ENCODE assay signal across 16 cellular contexts in genomic region chr2:99512081-99512480, GRCh38. TPM values are rescaled to one million over a fixed set of nuclear protein-coding genes. Genes with fewer than 3 reads are reported as not detected.
DNase-seq lines count a peak whose midpoint lies in the region; ATAC-seq and TF ChIP-seq lines count a peak whose summit lies in the region.
"Had no signal": no experiment of that assay in that cellular context is flagged by ENCODE, and none has a peak within 500 bp of the region (broad histone marks: within the 10 kb centered on the region; RNA-seq: fewer than 3 reads in every experiment).

No MANE protein-coding gene starts in this region.

- no peaks in the 10 kb centered on the region for H3F3A ChIP-seq in SK-N-SH (replicated peaks; ENCODE audit: insufficient read depth)

- no peak overlapping the region for H2BK12ac ChIP-seq in H9 (ENCODE audit: insufficient read length, low read depth, low read length)

- TF ChIP-seq EP300 in SK-N-SH (IDR thresholded peaks at IDR 0.05; ENCODE audit: borderline replicate concordance in 1 of 2, low read depth in 1 of 2, low read length in 1 of 2): no peak

- no peak overlapping the region for H3K27ac Mint-ChIP-seq in H9
- no peak overlapping the region for H3K27ac Mint-ChIP-seq in activated T-helper 1 cell treated with anti-CD3 and anti-CD28 coated beads, Interleukin-12 subunit alpha, Interleukin-12 subunit beta, Interleukin-2, Interleukin-4 antibody, amounts not matched to agents 30 ng/mL and 10 ng/mL and 1 ng/mL, durations not matched to agents 14 hours and 24 hours and 36 hours

- no peak overlapping the region for H2BK20ac ChIP-seq in H9 (ENCODE audit: low read depth, low read length, poor library complexity, severe bottlenecking)

- H2AFZ ChIP-seq in SK-N-SH (ENCODE audit: low read depth) (no peak overlapping the region), H9 (ENCODE audit: low read length) (no peak overlapping the region)

- TF ChIP-seq RAD21 in SK-N-SH (IDR thresholded peaks at IDR 0.05; ENCODE audit: low read length): no peak

- intact Hi-C loops in activated T-helper 1 cell treated with anti-CD3 and anti-CD28 coated beads, Interleukin-12 subunit alpha, Interleukin-12 subunit beta, Interleukin-2, Interleukin-4 antibody, amounts not matched to agents 30 ng/mL and 10 ng/mL and 1 ng/mL, durations not matched to agents 14 hours and 24 hours and 36 hours (cut with micrococcal nuclease): no loop called here

- H3K4me1 ChIP-seq in SK-N-SH (ENCODE audit: control insufficient read depth in 1 of 2, insufficient read depth in 2 of 2, low read depth in 1 of 2, low read length in 1 of 2): no peaks in the 10 kb centered on the region
- H3K4me1 ChIP-seq in H9 (ENCODE audit: insufficient read depth, low read length): no peaks in the 10 kb centered on the region

- peak; percentile 41; the same call in 1 of the 3 replicates for ATAC-seq in SK-N-SH treated with all-trans-retinoic acid at 6 μM for 48 hours
- ATAC-seq: K562 had no signal

- TF ChIP-seq CTCF in SK-N-SH (IDR thresholded peaks at IDR 0.05) (no peak), fibroblast of villous mesenchyme (IDR thresholded peaks at IDR 0.05; ENCODE audit: insufficient read depth, low read depth, low read length) (no peak), H9 (conservative IDR thresholded peaks at IDR 0.05) (no peak)

- H3K4me3 ChIP-seq in SK-N-SH (ENCODE audit: low read depth in 2 of 2, low read length in 1 of 2): no peak overlapping the region
- H3K4me3 ChIP-seq in fibroblast of villous mesenchyme (ENCODE audit: low read depth, low read length): no peak overlapping the region
- H3K4me3 ChIP-seq: BLaER1 treated with 17β-estradiol and CSF1 and Interleukin-3, amounts not matched to agents 10 nM and 100 nM; K562 had no signal

- in situ Hi-C loops in KBM-7 (cut with MboI; ENCODE audit: low pct_unique_long_range_greater_than_20kb, low sequenced_read_pairs): no loop called here

- H4K5ac ChIP-seq in H9 (ENCODE audit: insufficient read length, low read depth, low read length): no peak overlapping the region

- H4K20me1 ChIP-seq in SK-N-SH (ENCODE audit: insufficient read depth): no peaks in the 10 kb centered on the region
- no peaks in the 10 kb centered on the region for H4K20me1 ChIP-seq in H9 (ENCODE audit: control insufficient read depth, insufficient read depth, insufficient read length)
- H4K20me1 ChIP-seq: BLaER1 treated with 17β-estradiol and CSF1 and Interleukin-3, amounts not matched to agents 10 nM and 100 nM had no signal

- no peak overlapping the region for H4K91ac ChIP-seq in H9 (ENCODE audit: insufficient read length, low read depth, low read length)

- H3K9me3 ChIP-seq in SK-N-SH (no peaks in the 10 kb centered on the region), H9 (ENCODE audit: control insufficient read depth, low read depth, low read length) (no peaks in the 10 kb centered on the region)
- H3K9me3 ChIP-seq: BLaER1 treated with 17β-estradiol and CSF1 and Interleukin-3, amounts not matched to agents 10 nM and 100 nM had no signal

- no peak overlapping the region for H2AK5ac ChIP-seq in H9 (ENCODE audit: insufficient read length, low read length)

- H3K79me1 ChIP-seq in H9 (ENCODE audit: insufficient read depth, low read depth, low read length, poor library complexity, severe bottlenecking): no peaks in the 10 kb centered on the region

- no peaks in the 10 kb centered on the region for H3K36me3 Mint-ChIP-seq in H9 (ENCODE audit: insufficient read depth in 1 of 3, low read depth in 3 of 3)
- H3K36me3 Mint-ChIP-seq in activated T-helper 1 cell treated with anti-CD3 and anti-CD28 coated beads, Interleukin-12 subunit alpha, Interleukin-12 subunit beta, Interleukin-2, Interleukin-4 antibody, amounts not matched to agents 30 ng/mL and 10 ng/mL and 1 ng/mL, durations not matched to agents 14 hours and 24 hours and 36 hours (ENCODE audit: low read depth): no peaks in the 10 kb centered on the region

- H3K9me2 ChIP-seq in SK-N-SH: no peaks in the 10 kb centered on the region

- no peaks in the 10 kb centered on the region for H3K4me1 Mint-ChIP-seq in H9
- no peaks in the 10 kb centered on the region for H3K4me1 Mint-ChIP-seq in activated T-helper 1 cell treated with anti-CD3 and anti-CD28 coated beads, Interleukin-12 subunit alpha, Interleukin-12 subunit beta, Interleukin-2, Interleukin-4 antibody, amounts not matched to agents 30 ng/mL and 10 ng/mL and 1 ng/mL, durations not matched to agents 14 hours and 24 hours and 36 hours (ENCODE audit: low read depth)

- no peaks in the 10 kb centered on the region for H3K23me2 ChIP-seq in H9 (ENCODE audit: insufficient read length, low read depth, low read length, poor library complexity, severe bottlenecking)

- H3K56ac ChIP-seq in H9 (ENCODE audit: insufficient read length, low read depth, low read length): no peak overlapping the region

- H3K36me3 ChIP-seq in SK-N-SH (replicated peaks in 1 of 2; ENCODE audit: control insufficient read depth in 1 of 2, insufficient read depth in 2 of 2, low read length in 1 of 2): no peaks in the 10 kb centered on the region
- H3K36me3 ChIP-seq: BLaER1 treated with 17β-estradiol and CSF1 and Interleukin-3, amounts not matched to agents 10 nM and 100 nM had no signal

- H3K9ac ChIP-seq in SK-N-SH (no peak overlapping the region), H9 (ENCODE audit: extremely low read depth, insufficient read length, low read length) (no peak overlapping the region)
- H3K9ac ChIP-seq: BLaER1 treated with 17β-estradiol and CSF1 and Interleukin-3, amounts not matched to agents 10 nM and 100 nM had no signal

- H3K27ac ChIP-seq in SK-N-SH (ENCODE audit: low read depth in 2 of 2, low read length in 1 of 2) (no peak overlapping the region), H9 (ENCODE audit: insufficient read length, low read depth, low read length) (no peak overlapping the region)
- H3K27ac ChIP-seq: BLaER1 treated with 17β-estradiol and CSF1 and Interleukin-3, amounts not matched to agents 10 nM and 100 nM; HL-60 had no signal

- H3K23ac ChIP-seq in H9 (ENCODE audit: insufficient read length, low read depth, low read length): no peak overlapping the region

- CTCF ChIA-PET in SK-N-SH (lab: Yijun Ruan, JAX): interaction anchor here (0.9 to 1.8 kb wide), 4 partner anchors 9 to 750 kb away, joined by 3 to 6 read pairs (median 4); no protein-coding TSS in a partner anchor

- no peak overlapping the region for H2BK5ac ChIP-seq in H9 (ENCODE audit: insufficient read length, low read length)

- H3K27me3 Mint-ChIP-seq in H9 (ENCODE audit: low read depth): no peaks in the 10 kb centered on the region; the same call in 1 of the 2 replicates
- peaks cover 4% of the 10 kb centered on the region for H3K27me3 Mint-ChIP-seq in activated T-helper 1 cell treated with anti-CD3 and anti-CD28 coated beads, Interleukin-12 subunit alpha, Interleukin-12 subunit beta, Interleukin-2, Interleukin-4 antibody, amounts not matched to agents 30 ng/mL and 10 ng/mL and 1 ng/mL, durations not matched to agents 14 hours and 24 hours and 36 hours (ENCODE audit: insufficient read depth)

- no peaks in the 10 kb centered on the region for H3K9me3 Mint-ChIP-seq in H9
- H3K9me3 Mint-ChIP-seq in activated T-helper 1 cell treated with anti-CD3 and anti-CD28 coated beads, Interleukin-12 subunit alpha, Interleukin-12 subunit beta, Interleukin-2, Interleukin-4 antibody, amounts not matched to agents 30 ng/mL and 10 ng/mL and 1 ng/mL, durations not matched to agents 14 hours and 24 hours and 36 hours: no peaks in the 10 kb centered on the region

- no peak overlapping the region for H4K8ac ChIP-seq in H9 (replicated peaks; ENCODE audit: insufficient read length, low read depth, low read length)

- no peak overlapping the region for H2BK15ac ChIP-seq in H9 (ENCODE audit: low read depth, low read length)

- POLR2A ChIA-PET in SK-N-SH (lab: Yijun Ruan, JAX): no interaction called here

- no peak overlapping the region for H3K14ac ChIP-seq in H9 (ENCODE audit: insufficient read depth, low read length)

- 31% methylated on average over 2 of the region's 2 CpGs for WGBS in SK-N-SH (ENCODE audit: low lambda C conversion rate)
- no CpG with 5 or more reads among the region's 2 CpGs for WGBS in H9 (ENCODE audit: extremely low coverage, insufficient read length, low lambda C conversion rate)

- no peak overlapping the region for H3T11ph ChIP-seq in H9 (ENCODE audit: low read length)

- H3K4me3 Mint-ChIP-seq in H9: no peak overlapping the region
- no peak overlapping the region for H3K4me3 Mint-ChIP-seq in activated T-helper 1 cell treated with anti-CD3 and anti-CD28 coated beads, Interleukin-12 subunit alpha, Interleukin-12 subunit beta, Interleukin-2, Interleukin-4 antibody, amounts not matched to agents 30 ng/mL and 10 ng/mL and 1 ng/mL, durations not matched to agents 14 hours and 24 hours and 36 hours

- DNase-seq in SK-N-SH: no peak
- DNase-seq in fibroblast of villous mesenchyme (ENCODE audit: low read depth): peak; percentile 20
- DNase-seq in mucosa of gallbladder (ENCODE audit: low spot score): peak; percentile 20
- DNase-seq in H9: no peak
- no peak for DNase-seq in KBM-7
- DNase-seq in NCI-H226: no peak
- no peak for DNase-seq in activated T-helper 1 cell treated with anti-CD3 and anti-CD28 coated beads, Interleukin-12 subunit alpha, Interleukin-12 subunit beta, Interleukin-2, Interleukin-4 antibody, amounts not matched to agents 30 ng/mL and 10 ng/mL and 1 ng/mL, durations not matched to agents 14 hours and 24 hours and 36 hours (ENCODE audit: low spot score)
- DNase-seq: GOT3, NCI-H2171, NCI-H524, OCI-M1, RPMI8226 had no signal

- H2BK120ac ChIP-seq in H9 (ENCODE audit: low read depth, low read length, poor library complexity, severe bottlenecking): no peak overlapping the region

- H3K18ac ChIP-seq in H9 (ENCODE audit: insufficient read length, low read depth, low read length): no peak overlapping the region

- no peaks in the 10 kb centered on the region for H3K79me2 ChIP-seq in SK-N-SH (ENCODE audit: insufficient read depth)
- H3K79me2 ChIP-seq in H9 (ENCODE audit: insufficient read depth, low read length): no peaks in the 10 kb centered on the region

- H3K4ac ChIP-seq in H9 (ENCODE audit: low read depth, low read length): no peak overlapping the region

- no peaks in the 10 kb centered on the region for H3K27me3 ChIP-seq in SK-N-SH (ENCODE audit: insufficient read depth)
- no peaks in the 10 kb centered on the region for H3K27me3 ChIP-seq in H9 (ENCODE audit: insufficient read depth, low read length)
- H3K27me3 ChIP-seq: BLaER1 treated with 17β-estradiol and CSF1 and Interleukin-3, amounts not matched to agents 10 nM and 100 nM had no signal

- H3K4me2 ChIP-seq in SK-N-SH (no peak overlapping the region), H9 (ENCODE audit: insufficient read depth, insufficient read length, low read length) (no peak overlapping the region)
- H3K4me2 ChIP-seq: BLaER1 treated with 17β-estradiol and CSF1 and Interleukin-3, amounts not matched to agents 10 nM and 100 nM had no signal

RNA-seq across cellular contexts. Expression of gene REV1, which starts 22.3 kb away (rescaled TPM):
- polyA plus RNA-seq in SK-N-SH (2012; rRNA removed): 15.9 and 24.2 TPM in 2 replicates
- polyA plus RNA-seq in SK-N-SH (2012; cell fraction: cytosol; rRNA removed): 13.4 and 14.3 TPM in 2 replicates
- polyA plus RNA-seq in SK-N-SH (2012; cell fraction: nucleus; rRNA removed): 41.8 and 93.2 TPM in 2 replicates
- total RNA-seq in fibroblast of villous mesenchyme (40.6 and 44.0 TPM in 2 replicates), mucosa of gallbladder (28.7 TPM), H9 (2021) (41.6 and 43.1 TPM in 2 replicates)
- total RNA-seq in activated T-helper 1 cell treated with anti-CD3 and anti-CD28 coated beads, Interleukin-12 subunit alpha, Interleukin-12 subunit beta, Interleukin-2, Interleukin-4 antibody, amounts not matched to agents 30 ng/mL and 10 ng/mL and 1 ng/mL, durations not matched to agents 14 hours and 24 hours and 36 hours: 49.6 and 53.7 TPM in 2 replicates

Comparison
In these comparisons a context has a peak if more than half of its experiments do, and no peak if none do; other contexts are left out.
1. DNase-seq: peak in fibroblast of villous mesenchyme (single experiment) and mucosa of gallbladder (single experiment); none in SK-N-SH (single experiment), H9 (single experiment), KBM-7 (single experiment), NCI-H226 (single experiment) and activated T-helper 1 cell treated with anti-CD3 and anti-CD28 coated beads, Interleukin-12 subunit alpha, Interleukin-12 subunit beta, Interleukin-2, Interleukin-4 antibody, amounts not matched to agents 30 ng/mL and 10 ng/mL and 1 ng/mL, durations not matched to agents 14 hours and 24 hours and 36 hours (single experiment).